Comparison of ENCODE assay signal across 9 cellular contexts in the genomic region with DNA sequence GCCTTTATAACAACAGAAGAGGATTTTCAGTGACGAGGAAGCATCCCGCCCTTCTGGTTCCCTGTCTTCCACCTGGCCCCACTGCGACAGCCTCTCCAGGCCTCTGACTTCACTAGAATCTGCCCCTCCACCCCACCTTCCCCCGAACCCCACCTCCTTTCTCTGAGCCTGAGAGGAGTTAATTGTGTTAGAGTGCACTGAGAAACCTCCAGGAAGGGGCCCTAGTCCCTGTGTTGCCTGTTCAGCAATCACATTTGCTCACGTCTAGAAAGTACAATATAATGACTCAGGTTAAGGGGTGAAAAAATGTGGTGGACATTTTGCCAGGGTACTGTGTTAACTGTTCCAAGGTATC. TPM values are rescaled to one million over a fixed set of nuclear protein-coding genes. Genes with fewer than 3 reads are reported as not detected.
A peak's percentile ranks its signal among the peaks of the same experiment; 100 is the strongest.
DNase-seq lines count a peak whose midpoint lies in the region; ATAC-seq and TF ChIP-seq lines count a peak whose summit lies in the region.
"Had no signal": no experiment of that assay in that cellular context is flagged by ENCODE, and none has a peak within 500 bp of the region (broad histone marks: within the 10 kb centered on the region; RNA-seq: fewer than 3 reads in every experiment).

No MANE protein-coding gene starts in this region.

- H3K4me3 ChIP-seq in Caco-2 (ENCODE audit: low read depth, low read length) (no peak overlapping the region), BE2C (ENCODE audit: low read depth, low read length) (no peak overlapping the region)

- H3K36me3 Mint-ChIP-seq in Caco-2 (ENCODE audit: insufficient read depth, unreplicated experiment) (no peaks in the 10 kb centered on the region), nephron (ENCODE audit: low read depth) (no peaks in the 10 kb centered on the region)
- H3K36me3 Mint-ChIP-seq in activated naive CD8-positive, alpha-beta T cell treated with anti-CD3 and anti-CD28 coated beads, Interleukin-2, amount 50 U/mL, for 24 hours (ENCODE audit: low read depth) = peaks cover 9% of the 10 kb centered on the region

- TF ChIP-seq CTCF in Caco-2 (IDR thresholded peaks at IDR 0.05; ENCODE audit: insufficient read depth in 1 of 2, low read depth in 1 of 2, low read length in 1 of 2, severe bottlenecking in 1 of 2, unreplicated experiment in 1 of 2) (no peak), nephron (IDR thresholded peaks at IDR 0.05; ENCODE audit: unreplicated experiment in 3 of 3) (no peak), BE2C (IDR thresholded peaks at IDR 0.05; ENCODE audit: low read depth, low read length) (no peak)

- ATAC-seq in activated naive CD8-positive, alpha-beta T cell treated with anti-CD3 and anti-CD28 coated beads, Interleukin-2, amount 50 U/mL, for 24 hours = peak; percentile 68
- ATAC-seq in HG03135 (IDR thresholded peaks at IDR 0.05; ENCODE audit: unreplicated experiment) (no peak), GM21381 (IDR thresholded peaks at IDR 0.05; ENCODE audit: unreplicated experiment) (no peak), GM21619 (IDR thresholded peaks at IDR 0.05; ENCODE audit: unreplicated experiment) (no peak)

- POLR2A ChIA-PET in Caco-2 (lab: Charles Lee) = no interaction called here

- CTCF ChIA-PET in Caco-2 (lab: Charles Lee) = no interaction called here

- H3K9me3 Mint-ChIP-seq in Caco-2 (ENCODE audit: unreplicated experiment) (no peaks in the 10 kb centered on the region), nephron (no peaks in the 10 kb centered on the region)
- H3K9me3 Mint-ChIP-seq in activated naive CD8-positive, alpha-beta T cell treated with anti-CD3 and anti-CD28 coated beads, Interleukin-2, amount 50 U/mL, for 24 hours = no peaks in the 10 kb centered on the region

- H3K9me3 ChIP-seq in Caco-2 (no peaks in the 10 kb centered on the region), BE2C (no peaks in the 10 kb centered on the region)

- H3K27me3 ChIP-seq in Caco-2 (replicated peaks; ENCODE audit: control insufficient read depth, insufficient read depth, low read length) (no peaks in the 10 kb centered on the region), BE2C (no peaks in the 10 kb centered on the region)

- no peaks in the 10 kb centered on the region for H3K36me3 ChIP-seq in Caco-2 (ENCODE audit: control insufficient read depth, insufficient read depth, low read length)
- no peaks in the 10 kb centered on the region for H3K36me3 ChIP-seq in BE2C

- H3K4me1 Mint-ChIP-seq in Caco-2 (ENCODE audit: low read depth, unreplicated experiment) (peaks cover 6% of the 10 kb centered on the region), nephron (peaks cover 44% of the 10 kb centered on the region)
- H3K4me1 Mint-ChIP-seq in activated naive CD8-positive, alpha-beta T cell treated with anti-CD3 and anti-CD28 coated beads, Interleukin-2, amount 50 U/mL, for 24 hours = peaks cover 78% of the 10 kb centered on the region

- H3K27me3 Mint-ChIP-seq in Caco-2 (ENCODE audit: insufficient read depth, unreplicated experiment) (no peaks in the 10 kb centered on the region), nephron (ENCODE audit: low read depth) (peaks cover 6% of the 10 kb centered on the region)
- H3K27me3 Mint-ChIP-seq in activated naive CD8-positive, alpha-beta T cell treated with anti-CD3 and anti-CD28 coated beads, Interleukin-2, amount 50 U/mL, for 24 hours = no peaks in the 10 kb centered on the region

- no TSS peak for BruUV-seq in Caco-2 (replicated peaks; lab: Mats Ljungman, UMichigan)

- intact Hi-C loops in Caco-2 (cut with micrococcal nuclease; ENCODE audit: unreplicated experiment) = loop anchor here (5.0 kb wide), 1 partner anchor 37 kb away; the partner anchor contains the start of gene PTPRJ

- H3K4me1 ChIP-seq in Caco-2 = no peaks in the 10 kb centered on the region
- H3K4me1 ChIP-seq in BE2C = no peaks in the 10 kb centered on the region

- peak overlapping the region; percentile 78 for H3K27ac Mint-ChIP-seq in Caco-2 (ENCODE audit: unreplicated experiment)
- H3K27ac Mint-ChIP-seq in activated naive CD8-positive, alpha-beta T cell treated with anti-CD3 and anti-CD28 coated beads, Interleukin-2, amount 50 U/mL, for 24 hours = peak overlapping the region; percentile 87
- H3K27ac Mint-ChIP-seq in nephron = peak overlapping the region; percentile 90 to 98 (median 95)

- no peak for DNase-seq in Caco-2
- peak; percentile 73 to 75 for DNase-seq in NCI-H187 (lab: John Stamatoyannopoulos, UW)
- no peak for DNase-seq in activated naive CD8-positive, alpha-beta T cell treated with anti-CD3 and anti-CD28 coated beads, Interleukin-2, amount 50 U/mL, for 24 hours
- no peak for DNase-seq in BE2C
- DNase-seq: effector CD8-positive, alpha-beta T cell had no signal

- H3K4me3 Mint-ChIP-seq in Caco-2 (ENCODE audit: unreplicated experiment) (no peak overlapping the region), nephron (peak overlapping the region; percentile 21 to 45 (median 42))
- H3K4me3 Mint-ChIP-seq in activated naive CD8-positive, alpha-beta T cell treated with anti-CD3 and anti-CD28 coated beads, Interleukin-2, amount 50 U/mL, for 24 hours = no peak overlapping the region

RNA-seq across cellular contexts. Expression of gene PTPRJ, which starts 38.8 kb away (rescaled TPM):
- total RNA-seq in Caco-2 (2022) = 9.7 and 11.0 TPM in 2 replicates
- polyA plus RNA-seq in BE2C (2012; ENCODE audit: insufficient read depth, insufficient read length, low read depth) = 0.54 TPM

Comparison
In these comparisons a context has a peak if more than half of its experiments do, and no peak if none do; other contexts are left out.
1. DNase-seq: peak in NCI-H187 (2 of 2); none in Caco-2 (0 of 2), activated naive CD8-positive, alpha-beta T cell treated with anti-CD3 and anti-CD28 coated beads, Interleukin-2, amount 50 U/mL, for 24 hours (single experiment) and BE2C (single experiment).
2. H3K4me3 Mint-ChIP-seq: peak in nephron (3 of 3); none in Caco-2 (single experiment) and activated naive CD8-positive, alpha-beta T cell treated with anti-CD3 and anti-CD28 coated beads, Interleukin-2, amount 50 U/mL, for 24 hours (single experiment).
3. Peak in every context shown above with its lines, with median percentiles within 50 percentile points of each other: H3K27ac Mint-ChIP-seq.